8 cellular contexts compared by ENCODE assay signal in genomic region chr22:30634477-30635233, GRCh38.
DNase-seq lines count a peak whose midpoint lies in the region; TF ChIP-seq lines count a peak whose summit lies in the region.

No MANE protein-coding gene starts in this region.

- peaks cover 16% of the 10 kb centered on the region for H3K4me1 ChIP-seq in Loucy (ENCODE audit: insufficient read depth, low read length, poor library complexity, severe bottlenecking)
- H3K4me1 ChIP-seq in neuron (ENCODE audit: insufficient read depth, low read length), result peaks cover 20% of the 10 kb centered on the region
- peaks cover 33% of the 10 kb centered on the region for H3K4me1 ChIP-seq in stomach smooth muscle (ENCODE audit: control insufficient read depth, insufficient read depth, low read length)

- H3K9me2 ChIP-seq in Loucy (replicated peaks; ENCODE audit: low read depth, low read length), result no peaks in the 10 kb centered on the region

- H3K27me3 ChIP-seq in Loucy (ENCODE audit: insufficient read depth, low read length, poor library complexity, severe bottlenecking) (no peaks in the 10 kb centered on the region), neuron (ENCODE audit: insufficient read depth, low read length) (no peaks in the 10 kb centered on the region), stomach smooth muscle (ENCODE audit: control insufficient read depth in 1 of 2, insufficient read depth in 2 of 2, low read length in 2 of 2) (no peaks in the 10 kb centered on the region)

- H3K79me2 ChIP-seq in Loucy (ENCODE audit: insufficient read depth, low read length), result no peaks in the 10 kb centered on the region

- H3K9ac ChIP-seq in Loucy (ENCODE audit: low read depth, low read length, poor library complexity, severe bottlenecking) (peak overlapping the region; percentile 42), stomach smooth muscle (ENCODE audit: low read length in 2 of 2) (peak overlapping the region; percentile 58 to 64)

- H2AFZ ChIP-seq in Loucy (ENCODE audit: low read length) (peak overlapping the region; percentile 89), neuron (ENCODE audit: low read depth, low read length) (peak overlapping the region; percentile 78)

- H4K20me1 ChIP-seq in Loucy (ENCODE audit: insufficient read depth, low read length, poor library complexity, severe bottlenecking), result no peaks in the 10 kb centered on the region

- H3K27ac ChIP-seq in stomach smooth muscle (ENCODE audit: low read length), result peak overlapping the region; percentile 88

- H3K9me3 ChIP-seq in Loucy (ENCODE audit: insufficient read depth, low read depth, low read length) (no peaks in the 10 kb centered on the region), neuron (ENCODE audit: low read length) (no peaks in the 10 kb centered on the region), stomach smooth muscle (ENCODE audit: control insufficient read depth in 2 of 2, low read length in 2 of 2) (no peaks in the 10 kb centered on the region)

- peak overlapping the region; percentile 73 for H3K4me3 ChIP-seq in Loucy (ENCODE audit: low read length, poor library complexity, severe bottlenecking)
- peak overlapping the region; percentile 51 for H3K4me3 ChIP-seq in neuron (ENCODE audit: low read length)
- H3K4me3 ChIP-seq in stomach smooth muscle (ENCODE audit: low read length in 2 of 2), result peak overlapping the region; percentile 56 to 73

- no peaks in the 10 kb centered on the region for H3K36me3 ChIP-seq in Loucy (ENCODE audit: insufficient read depth, low read length)
- H3K36me3 ChIP-seq in neuron (ENCODE audit: insufficient read depth, low read length), result no peaks in the 10 kb centered on the region
- no peaks in the 10 kb centered on the region for H3K36me3 ChIP-seq in stomach smooth muscle (ENCODE audit: control insufficient read depth in 2 of 2, insufficient read depth in 2 of 2, low read length in 2 of 2)

- DNase-seq in ELR (ENCODE audit: low read depth) (peak; percentile 93), GOT3 (lab: John Stamatoyannopoulos, UW) (peak; percentile 58), SHP77 treated with DMSO at 0.1 percent for 48 hours (lab: John Stamatoyannopoulos, UW) (peak; percentile 54), activated gamma-delta T cell treated with Interleukin-2 at 50 U/mL for 16 hours (peak; percentile 90), foreskin melanocyte (peak; percentile 87)

- H3F3A ChIP-seq in Loucy (ENCODE audit: low read depth), result peaks cover 4% of the 10 kb centered on the region

- TF ChIP-seq CTCF in Loucy (conservative IDR thresholded peaks at IDR 0.05; ENCODE audit: low read length), result peak; percentile 92

- H3K4me2 ChIP-seq in Loucy (ENCODE audit: low read depth, low read length, poor library complexity, severe bottlenecking), result peak overlapping the region; percentile 100

Comparison
In these comparisons a context has a peak if more than half of its experiments do, and no peak if none do; other contexts are left out.
1. Peak in every context shown above with its lines: DNase-seq, H3K4me3 ChIP-seq and H3K27ac ChIP-seq.